In genomic region chr2:224876522-224876921, GRCh38 we compare ENCODE assay signal across 20 cellular contexts.
DNase-seq lines count a peak whose midpoint lies in the region; ATAC-seq, FAIRE-seq and TF ChIP-seq lines count a peak whose summit lies in the region.
"Had no signal": no experiment of that assay in that cellular context is flagged by ENCODE, and none has a peak within 500 bp of the region (broad histone marks: within the 10 kb centered on the region; RNA-seq: fewer than 3 reads in every experiment).

No MANE protein-coding gene starts in this region.

- H3K9me3 Mint-ChIP-seq in activated B cell treated with CpG ODN at 0.5 μM for 24 hours = no peaks in the 10 kb centered on the region
- H3K9me3 Mint-ChIP-seq in naive thymus-derived CD4-positive, alpha-beta T cell = peaks cover 0 to 2% (median 0%) of the 10 kb centered on the region in 11 donors

- H3K27me3 Mint-ChIP-seq in activated B cell treated with CpG ODN at 0.5 μM for 24 hours = no peaks in the 10 kb centered on the region
- no peaks in the 10 kb centered on the region for H3K27me3 Mint-ChIP-seq in naive thymus-derived CD4-positive, alpha-beta T cell
- H3K27me3 Mint-ChIP-seq: activated CD4-positive, alpha-beta T cell treated with anti-CD3 and anti-CD28 coated beads, Interleukin-2, amount 10 ng/mL, durations not matched to agents 24 days and 14 days had no signal

- no peaks in the 10 kb centered on the region for H3K27me3 ChIP-seq in naive thymus-derived CD4-positive, alpha-beta T cell (ENCODE audit: control insufficient read depth in 2 of 2, insufficient read depth in 2 of 2, low read length in 2 of 2)
- H3K27me3 ChIP-seq: colonic mucosa, foreskin keratinocyte, transverse colon had no signal

- peaks cover 43 to 87% (median 54%) of the 10 kb centered on the region in 3 experiments for H3K36me3 ChIP-seq in naive thymus-derived CD4-positive, alpha-beta T cell (ENCODE audit: control insufficient read depth in 2 of 3, insufficient read depth in 3 of 3, low read length in 3 of 3)
- H3K36me3 ChIP-seq: colonic mucosa, transverse colon had no signal

- DNase-seq in SIG-M5 treated with dmso at 0.1 percent for 504 hours (lab: John Stamatoyannopoulos, UW; ENCODE audit: unreplicated experiment) (peak; percentile 15), SIG-M5 (lab: John Stamatoyannopoulos, UW) (no peak), GM19239 (ENCODE audit: insufficient read length, low spot score) (no peak), activated B cell treated with CpG ODN at 0.5 μM for 24 hours (no peak), caudate nucleus (lab: John Stamatoyannopoulos, UW) (no peak), left colon (no peak)
- no peak for DNase-seq in naive thymus-derived CD4-positive, alpha-beta T cell
- no peak for DNase-seq in stimulated activated CD4-positive, alpha-beta T cell treated with anti-CD3 and anti-CD28 coated beads, Interleukin-4, amount 100 ng/mL, for 1 hour
- DNase-seq: activated CD4-positive, alpha-beta T cell treated with anti-CD3 and anti-CD28 coated beads, Interleukin-2, amount 10 ng/mL, durations not matched to agents 24 days and 14 days; activated T-cell treated with anti-CD3 and anti-CD28 coated beads, Interleukin-2, amount 50 U/mL, for 1 hour; colonic mucosa; foreskin keratinocyte; left cardiac atrium; mucosa of descending colon; NCI-H1048; NCI-H2171; NCI-H748 treated with DMSO at 0.1 percent for 48 hours; T-helper 9 cell; transverse colon had no signal

- H3K4me3 ChIP-seq in naive thymus-derived CD4-positive, alpha-beta T cell (ENCODE audit: low read length) = no peak overlapping the region
- H3K4me3 ChIP-seq: colonic mucosa, mucosa of descending colon, transverse colon had no signal

- peak; percentile 33 for ATAC-seq in activated B cell treated with CpG ODN at 0.5 μM for 24 hours (ENCODE audit: low read depth)
- ATAC-seq in naive thymus-derived CD4-positive, alpha-beta T cell = no peak
- no peak for ATAC-seq in left colon
- ATAC-seq: foreskin keratinocyte, left cardiac atrium, mucosa of descending colon had no signal

- peaks cover 85% of the 10 kb centered on the region for H3K36me3 Mint-ChIP-seq in activated B cell treated with CpG ODN at 0.5 μM for 24 hours (ENCODE audit: low read depth)
- H3K36me3 Mint-ChIP-seq in naive thymus-derived CD4-positive, alpha-beta T cell = peaks cover 28 to 91% (median 76%) of the 10 kb centered on the region in 5 donors

- H3K4me1 Mint-ChIP-seq in activated B cell treated with CpG ODN at 0.5 μM for 24 hours = peaks cover 33% of the 10 kb centered on the region
- H3K4me1 Mint-ChIP-seq in naive thymus-derived CD4-positive, alpha-beta T cell = peaks cover 6 to 33% (median 24%) of the 10 kb centered on the region in 7 donors

- TF ChIP-seq CTCF in activated B cell treated with CpG ODN at 0.5 μM for 24 hours (IDR thresholded peaks at IDR 0.05) = no peak

- POLR2A ChIA-PET in activated B cell treated with CpG ODN at 0.5 μM for 24 hours (lab: Charles Lee) = interaction anchor here (0.6 kb wide), 1 partner anchor 134 kb away, joined by 3 read pairs; no protein-coding TSS in a partner anchor
- POLR2A ChIA-PET in naive thymus-derived CD4-positive, alpha-beta T cell (lab: Charles Lee) = no interaction called here

- FAIRE-seq in GM19239 (lab: Jason Lieb, UNC) = peak; percentile 52
- FAIRE-seq: astrocyte had no signal

- H3K4me3 Mint-ChIP-seq in activated B cell treated with CpG ODN at 0.5 μM for 24 hours = no peak overlapping the region
- H3K4me3 Mint-ChIP-seq in naive thymus-derived CD4-positive, alpha-beta T cell = peak overlapping the region in 1 of 10 donors; percentile 2
- H3K4me3 Mint-ChIP-seq: activated CD4-positive, alpha-beta T cell treated with anti-CD3 and anti-CD28 coated beads, Interleukin-2, amount 10 ng/mL, durations not matched to agents 24 days and 14 days had no signal

- H3K4me1 ChIP-seq in naive thymus-derived CD4-positive, alpha-beta T cell (ENCODE audit: control insufficient read depth in 2 of 2, insufficient read depth in 2 of 2, low read length in 2 of 2) = peaks cover under 1 to 5% of the 10 kb centered on the region in 2 donors
- H3K4me1 ChIP-seq: colonic mucosa, foreskin keratinocyte, transverse colon had no signal

- peaks cover 0 to 3% (median 0%) of the 10 kb centered on the region in 3 experiments for H3K9me3 ChIP-seq in naive thymus-derived CD4-positive, alpha-beta T cell (ENCODE audit: control insufficient read depth in 2 of 3, low read length in 3 of 3)
- H3K9me3 ChIP-seq: colonic mucosa, mucosa of descending colon, transverse colon had no signal

- CTCF ChIA-PET in activated B cell treated with CpG ODN at 0.5 μM for 24 hours (lab: Charles Lee) = interaction anchor here (1.2 kb wide), 1 partner anchor 125 kb away, joined by 4 read pairs; no protein-coding TSS in a partner anchor
- CTCF ChIA-PET in naive thymus-derived CD4-positive, alpha-beta T cell (lab: Charles Lee) = no interaction called here

- peak overlapping the region; percentile 72 for H3K27ac Mint-ChIP-seq in activated B cell treated with CpG ODN at 0.5 μM for 24 hours
- peak overlapping the region; percentile 20 to 76 (median 32) for H3K27ac Mint-ChIP-seq in naive thymus-derived CD4-positive, alpha-beta T cell

- intact Hi-C loops in activated B cell treated with CpG ODN at 0.5 μM for 24 hours (cut with micrococcal nuclease) = no loop called here
- intact Hi-C loops in naive thymus-derived CD4-positive, alpha-beta T cell (cut with micrococcal nuclease) = no loop called here
- intact Hi-C loops in left colon (cut with DNase I, micrococcal nuclease) = no loop called here

- H3K27ac ChIP-seq in naive thymus-derived CD4-positive, alpha-beta T cell (ENCODE audit: low read depth, low read length) = no peak overlapping the region
- no peak overlapping the region for H3K27ac ChIP-seq in caudate nucleus (ENCODE audit: low read depth, low read length)
- H3K27ac ChIP-seq: colonic mucosa, foreskin keratinocyte, transverse colon had no signal
